Comparison of ENCODE assay signal across 29 cellular contexts in genomic region chr15:45603881-45604280, GRCh38. TPM values are rescaled to one million over a fixed set of nuclear protein-coding genes. Genes with fewer than 3 reads are reported as not detected.
A peak's percentile ranks its signal among the peaks of the same experiment; 100 is the strongest.
DNase-seq lines count a peak whose midpoint lies in the region; ATAC-seq, FAIRE-seq and TF ChIP-seq lines count a peak whose summit lies in the region.
"Had no signal": no experiment of that assay in that cellular context is flagged by ENCODE, and none has a peak within 500 bp of the region (broad histone marks: within the 10 kb centered on the region; RNA-seq: fewer than 3 reads in every experiment).

No MANE protein-coding gene starts in this region.

- H4K20me1 ChIP-seq in GM12878 (ENCODE audit: control insufficient read depth, insufficient read depth): no peaks in the 10 kb centered on the region

- no peak for TF ChIP-seq POLR2A in GM12878 (IDR thresholded peaks at IDR 0.05; ENCODE audit: low read depth, low read length)

- peak overlapping the region; percentile 46; the same call in 1 of the 2 replicates for H3K4me2 ChIP-seq in GM12878 (ENCODE audit: control insufficient read depth, insufficient read depth)

- TF ChIP-seq EP300 in GM12878 (IDR thresholded peaks at IDR 0.05; ENCODE audit: borderline replicate concordance in 1 of 2, control insufficient read depth in 1 of 2, low read depth in 2 of 2, low read length in 2 of 2): no peak

- CTCF ChIA-PET in activated naive CD4-positive, alpha-beta T cell treated with anti-CD3 and anti-CD28 coated beads, Interleukin-2, amount 10 ng/mL, durations not matched to agents 7 days and 5 days (lab: Charles Lee): interaction anchor here (2.3 kb wide), 1 partner anchor 10 kb away, joined by 8 read pairs; no protein-coding TSS in a partner anchor
- CTCF ChIA-PET in GM12878 (lab: Yijun Ruan, JAX): interaction anchor here (0.9 to 3.3 kb wide), 9 partner anchors 9 to 226 kb away, joined by 3 to 30 read pairs (median 3); partner anchors contain the start of gene BLOC1S6

- H3K4me3 ChIP-seq in GM12878 (no peak overlapping the region), endodermal cell (ENCODE audit: low read length) (no peak overlapping the region)
- H3K4me3 ChIP-seq: lower lobe of right lung, mucosa of descending colon, sigmoid colon, SJSA1 had no signal

- SMC1A ChIA-PET in GM12878 (lab: Charles Lee; ENCODE audit: uncharacterized antibody, unreplicated experiment): interaction anchor here (0.9 to 3.6 kb wide), 5 partner anchors 9 to 91 kb away, joined by 3 to 35 read pairs (median 4); partner anchors contain the start of gene BLOC1S6

- RAD21 ChIA-PET in GM12878 (lab: Charles Lee; ENCODE audit: unreplicated experiment): interaction anchor here (0.8 to 2.4 kb wide), 6 partner anchors 16 to 147 kb away, joined by 3 to 11 read pairs (median 4); partner anchors contain the start of gene BLOC1S6

- in situ Hi-C loops in GM12878 (cut with MboI): no loop called here

- H3K9me3 ChIP-seq in GM12878 (replicated peaks; ENCODE audit: control insufficient read depth, insufficient read depth, low read length) (no peaks in the 10 kb centered on the region; the same call in 2 of the 3 replicates), endodermal cell (ENCODE audit: control insufficient read depth, low read length) (no peaks in the 10 kb centered on the region)
- H3K9me3 ChIP-seq: lower lobe of right lung, mucosa of descending colon, sigmoid colon, SJSA1 had no signal

- no peaks in the 10 kb centered on the region for H3K27me3 Mint-ChIP-seq in activated naive CD4-positive, alpha-beta T cell treated with anti-CD3 and anti-CD28 coated beads, Interleukin-2, amount 50 U/mL, for 24 hours
- no peaks in the 10 kb centered on the region for H3K27me3 Mint-ChIP-seq in activated naive CD4-positive, alpha-beta T cell treated with anti-CD3 and anti-CD28 coated beads, Interleukin-2, amount 10 ng/mL, durations not matched to agents 7 days and 5 days
- H3K27me3 Mint-ChIP-seq in endodermal cell (ENCODE audit: insufficient read depth): no peaks in the 10 kb centered on the region
- no peaks in the 10 kb centered on the region for H3K27me3 Mint-ChIP-seq in progenitor cell of endocrine pancreas
- H3K27me3 Mint-ChIP-seq: activated naive CD8-positive, alpha-beta T cell treated with anti-CD3 and anti-CD28 coated beads, Interleukin-2, amount 10 ng/mL, durations not matched to agents 7 days and 5 days; activated T-helper 17 cell treated with anti-CD3 and anti-CD28 coated beads, Interleukin-2, amount 50 U/mL, for 72 hours had no signal

- H3K9me3 Mint-ChIP-seq in activated naive CD4-positive, alpha-beta T cell treated with anti-CD3 and anti-CD28 coated beads, Interleukin-2, amount 50 U/mL, for 24 hours: no peaks in the 10 kb centered on the region
- H3K9me3 Mint-ChIP-seq in activated naive CD4-positive, alpha-beta T cell treated with anti-CD3 and anti-CD28 coated beads, Interleukin-2, amount 10 ng/mL, durations not matched to agents 7 days and 5 days: no peaks in the 10 kb centered on the region
- H3K9me3 Mint-ChIP-seq in endodermal cell: no peaks in the 10 kb centered on the region
- no peaks in the 10 kb centered on the region for H3K9me3 Mint-ChIP-seq in progenitor cell of endocrine pancreas (ENCODE audit: low read depth)
- H3K9me3 Mint-ChIP-seq: activated naive CD8-positive, alpha-beta T cell treated with anti-CD3 and anti-CD28 coated beads, Interleukin-2, amount 10 ng/mL, durations not matched to agents 7 days and 5 days; activated T-helper 17 cell treated with anti-CD3 and anti-CD28 coated beads, Interleukin-2, amount 50 U/mL, for 72 hours; neural crest cell had no signal

- H3K4me1 Mint-ChIP-seq in activated naive CD4-positive, alpha-beta T cell treated with anti-CD3 and anti-CD28 coated beads, Interleukin-2, amount 50 U/mL, for 24 hours: peaks cover 12% of the 10 kb centered on the region
- no peaks in the 10 kb centered on the region for H3K4me1 Mint-ChIP-seq in activated naive CD4-positive, alpha-beta T cell treated with anti-CD3 and anti-CD28 coated beads, Interleukin-2, amount 10 ng/mL, durations not matched to agents 7 days and 5 days
- no peaks in the 10 kb centered on the region for H3K4me1 Mint-ChIP-seq in endodermal cell
- peaks cover 1% of the 10 kb centered on the region for H3K4me1 Mint-ChIP-seq in progenitor cell of endocrine pancreas (ENCODE audit: low read depth)
- H3K4me1 Mint-ChIP-seq: activated naive CD8-positive, alpha-beta T cell treated with anti-CD3 and anti-CD28 coated beads, Interleukin-2, amount 10 ng/mL, durations not matched to agents 7 days and 5 days; activated T-helper 17 cell treated with anti-CD3 and anti-CD28 coated beads, Interleukin-2, amount 50 U/mL, for 72 hours; neural crest cell had no signal

- H3K36me3 ChIP-seq in GM12878 (ENCODE audit: control insufficient read depth in 2 of 2, insufficient read depth in 2 of 2, low read length in 1 of 2) (peaks cover 2 to 7% of the 10 kb centered on the region in 2 experiments; a peak in 2 of 4 replicates), endodermal cell (ENCODE audit: control insufficient read depth, insufficient read depth, low read length) (peaks cover 54% of the 10 kb centered on the region)

- H3K27ac ChIP-seq in GM12878 (ENCODE audit: control insufficient read depth, insufficient read depth) (peak overlapping the region; percentile 40; the same call in 1 of the 2 replicates), endodermal cell (ENCODE audit: low read depth, low read length) (no peak overlapping the region)
- H3K27ac ChIP-seq: lower lobe of right lung, sigmoid colon, SJSA1 had no signal

- H3K27me3 ChIP-seq in GM12878 (replicated peaks in 1 of 2; ENCODE audit: control insufficient read depth in 2 of 2, insufficient read depth in 2 of 2, low read length in 1 of 2) (no peaks in the 10 kb centered on the region), endodermal cell (ENCODE audit: control insufficient read depth, insufficient read depth, low read length, poor library complexity, severe bottlenecking) (no peaks in the 10 kb centered on the region)
- H3K27me3 ChIP-seq: sigmoid colon, SJSA1 had no signal

- H3K4me1 ChIP-seq in GM12878 (ENCODE audit: control insufficient read depth, insufficient read depth, low read length): peaks cover 14% of the 10 kb centered on the region
- no peaks in the 10 kb centered on the region for H3K4me1 ChIP-seq in endodermal cell (ENCODE audit: control insufficient read depth, insufficient read depth, low read length)
- H3K4me1 ChIP-seq: lower lobe of right lung, SJSA1 had no signal

- no peaks in the 10 kb centered on the region for H3K79me2 ChIP-seq in GM12878 (ENCODE audit: control insufficient read depth, insufficient read depth, low read length)

- H3K9ac ChIP-seq in GM12878 (ENCODE audit: control insufficient read depth, insufficient read depth, low read length) (no peak overlapping the region), endodermal cell (ENCODE audit: extremely low read depth, low read length, poor library complexity, severe bottlenecking) (no peak overlapping the region)

- peak; percentile 38 for ATAC-seq in GM12878
- no peak for ATAC-seq in SK-N-SH treated with all-trans-retinoic acid at 6 μM for 48 hours
- ATAC-seq: activated T-helper 17 cell treated with anti-CD3 and anti-CD28 coated beads, Interleukin-2, amount 50 U/mL, for 72 hours; mucosa of descending colon had no signal

- TF ChIP-seq CTCF in GM12878 (IDR thresholded peaks at IDR 0.05 in 2 of 3, conservative IDR thresholded peaks at IDR 0.05 in 1 of 3; ENCODE audit: control insufficient read depth in 2 of 3, extremely low read depth in 1 of 3, insufficient read depth in 1 of 3, low read depth in 3 of 3, low read length in 3 of 3) (no peak), endodermal cell (conservative IDR thresholded peaks at IDR 0.05) (no peak), progenitor cell of endocrine pancreas (IDR thresholded peaks at IDR 0.05; ENCODE audit: unreplicated experiment) (no peak)

- H3K4me3 Mint-ChIP-seq in activated naive CD4-positive, alpha-beta T cell treated with anti-CD3 and anti-CD28 coated beads, Interleukin-2, amount 50 U/mL, for 24 hours: no peak overlapping the region
- H3K4me3 Mint-ChIP-seq in activated naive CD4-positive, alpha-beta T cell treated with anti-CD3 and anti-CD28 coated beads, Interleukin-2, amount 10 ng/mL, durations not matched to agents 7 days and 5 days: no peak overlapping the region
- H3K4me3 Mint-ChIP-seq in endodermal cell (no peak overlapping the region), progenitor cell of endocrine pancreas (ENCODE audit: low read depth) (no peak overlapping the region)
- H3K4me3 Mint-ChIP-seq: activated naive CD8-positive, alpha-beta T cell treated with anti-CD3 and anti-CD28 coated beads, Interleukin-2, amount 10 ng/mL, durations not matched to agents 7 days and 5 days; activated T-helper 17 cell treated with anti-CD3 and anti-CD28 coated beads, Interleukin-2, amount 50 U/mL, for 72 hours; neural crest cell had no signal

- intact Hi-C loops in GM12878 (cut with micrococcal nuclease; ENCODE audit: unreplicated experiment) (no loop called here), posterior vena cava (cut with DNase I) (no loop called here)

- H3K36me3 Mint-ChIP-seq in activated naive CD4-positive, alpha-beta T cell treated with anti-CD3 and anti-CD28 coated beads, Interleukin-2, amount 50 U/mL, for 24 hours: peaks cover 1% of the 10 kb centered on the region
- H3K36me3 Mint-ChIP-seq in activated naive CD4-positive, alpha-beta T cell treated with anti-CD3 and anti-CD28 coated beads, Interleukin-2, amount 10 ng/mL, durations not matched to agents 7 days and 5 days: peaks cover 13% of the 10 kb centered on the region
- H3K36me3 Mint-ChIP-seq in endodermal cell (ENCODE audit: low read depth): peaks cover 30% of the 10 kb centered on the region
- H3K36me3 Mint-ChIP-seq in progenitor cell of endocrine pancreas (ENCODE audit: insufficient read depth): peaks cover 13% of the 10 kb centered on the region

- WGBS in GM12878 (ENCODE audit: insufficient coverage, insufficient replicate concordance, low lambda C conversion rate, missing lambda C conversion rate): 27% methylated on average over 3 of the region's 3 CpGs
- WGBS in endodermal cell (ENCODE audit: insufficient coverage in 1 of 2, insufficient read length in 1 of 2), 2 experiments: 100% methylated on average over 2 of the region's 3 CpGs

- POLR2A ChIA-PET in GM12878 (lab: Charles Lee): interaction anchor here (0.7 to 1.4 kb wide), 4 partner anchors 10 to 102 kb away, joined by 3 to 5 read pairs (median 3); no protein-coding TSS in a partner anchor

- no peak for TF ChIP-seq RAD21 in GM12878 (IDR thresholded peaks at IDR 0.05; ENCODE audit: insufficient read depth, low read depth, low read length)

- no peak for DNase-seq in activated naive CD4-positive, alpha-beta T cell treated with anti-CD3 and anti-CD28 coated beads, Interleukin-2, amount 10 ng/mL, durations not matched to agents 7 days and 5 days
- DNase-seq in MV-4-11 (lab: John Stamatoyannopoulos, UW): peak; percentile 79
- no peak for DNase-seq in GM12878 (ENCODE audit: low read depth, low spot score)
- DNase-seq in posterior vena cava (ENCODE audit: low spot score): no peak
- no peak for DNase-seq in endodermal cell
- no peak for DNase-seq in progenitor cell of endocrine pancreas (ENCODE audit: low spot score, unreplicated experiment)
- DNase-seq: activated CD4-positive, alpha-beta T cell treated with anti-CD3 and anti-CD28 coated beads, Interleukin-2, amount 50 U/mL, for 1 hour; activated naive CD8-positive, alpha-beta T cell treated with anti-CD3 and anti-CD28 coated beads, Interleukin-2, amount 10 ng/mL, durations not matched to agents 7 days and 5 days; caudate nucleus; COR-L47; glutamatergic neuron; HCEC 1CT; kidney glomerular epithelial cell; lower lobe of right lung; mucosa of descending colon; NCI-H1417; NCI-H2107; sigmoid colon; stimulated activated CD4-positive, alpha-beta T cell treated with anti-CD3 and anti-CD28 coated beads, Interleukin-15, amount 100 ng/mL, for 24 hours; trophoblast cell had no signal

- H2AFZ ChIP-seq in GM12878 (ENCODE audit: control insufficient read depth, low read depth, low read length): no peak overlapping the region

- peak overlapping the region; percentile 51 for H3K27ac Mint-ChIP-seq in activated naive CD4-positive, alpha-beta T cell treated with anti-CD3 and anti-CD28 coated beads, Interleukin-2, amount 50 U/mL, for 24 hours
- H3K27ac Mint-ChIP-seq in activated naive CD4-positive, alpha-beta T cell treated with anti-CD3 and anti-CD28 coated beads, Interleukin-2, amount 10 ng/mL, durations not matched to agents 7 days and 5 days: no peak overlapping the region
- H3K27ac Mint-ChIP-seq in endodermal cell: no peak overlapping the region
- no peak overlapping the region for H3K27ac Mint-ChIP-seq in progenitor cell of endocrine pancreas
- H3K27ac Mint-ChIP-seq: activated naive CD8-positive, alpha-beta T cell treated with anti-CD3 and anti-CD28 coated beads, Interleukin-2, amount 10 ng/mL, durations not matched to agents 7 days and 5 days had no signal

- peak; percentile 38 for FAIRE-seq in GM12878 (lab: Jason Lieb, UNC)
- FAIRE-seq: A204.1, astrocyte, endothelial cell of umbilical vein, RCC 7860 had no signal

- BruUV-seq in GM12878 (replicated peaks; lab: Mats Ljungman, UMichigan): no TSS peak

RNA-seq across cellular contexts. Expression of gene BLOC1S6, which starts 16.7 kb away (rescaled TPM):
- 52.2 and 54.0 TPM in 2 replicates for total RNA-seq in GM12878 (2013; cell fraction: nucleolus; rRNA removed)
- total RNA-seq in GM12878 (2014; rRNA removed) (34.1 and 44.4 TPM in 2 replicates), GM12878 (2014; rRNA removed; fragmentation: Illumina TruSeq; extraction: Trizol) (47.1 and 48.8 TPM in 2 replicates), GM12878 (2021) (25.6 and 34.5 TPM in 2 replicates), posterior vena cava (10 to 100 TPM; 42.8 to 46.9 TPM), endodermal cell (10 to 100 TPM; 43.3 to 46.8 TPM), progenitor cell of endocrine pancreas (45.8 and 50.8 TPM in 2 replicates)
- polyA plus RNA-seq in GM12878 (2011; ENCODE audit: low read depth): 27.7 TPM
- polyA plus RNA-seq in GM12878 (2011; rRNA removed) (25.4 and 39.1 TPM in 2 replicates), GM12878 (2014; fragmentation: Illumina TruSeq; extraction: Trizol) (38.8 and 49.8 TPM in 2 replicates), GM12878 (2014; fragmentation: Nextera tagmentation; extraction: Ambion mirVana) (10 to 100 TPM; 13.5 to 16.9 TPM), GM12878 (2014; rRNA removed) (20.5 and 29.8 TPM in 2 replicates), GM12878 (2016; fragmentation: Nextera tagmentation; extraction: Ambion mirVana) (10 to 100 TPM; 31.3 to 36.2 TPM)
- 12.2 and 13.9 TPM in 2 replicates for polyA plus RNA-seq in GM12878 (2011; cell fraction: cytosol; rRNA removed)
- 5.6 and 9.9 TPM in 2 replicates for polyA plus RNA-seq in GM12878 (2011; cell fraction: nucleus; rRNA removed)
- 33.5 and 40.5 TPM in 2 replicates for polyA plus RNA-seq in GM12878 (2012)
- polyA minus RNA-seq in GM12878 (2011; rRNA and poly(A)+ RNA removed): 9.4 and 11.5 TPM in 2 replicates
- 8.4 and 17.8 TPM in 2 replicates for polyA minus RNA-seq in GM12878 (2011; cell fraction: cytosol; rRNA and poly(A)+ RNA removed)
- polyA minus RNA-seq in GM12878 (2011; cell fraction: nucleus; rRNA and poly(A)+ RNA removed): 4.2 and 10.4 TPM in 2 replicates
- 48.4 TPM for polyA plus RNA-seq in endodermal cell (2013, experiment 1 of 2)
- 46.7 TPM for polyA plus RNA-seq in endodermal cell (2013, experiment 2 of 2)

RNA-seq across cellular contexts. Expression of gene SQOR, which starts 30.9 kb away (rescaled TPM):
- total RNA-seq in GM12878 (2013; cell fraction: nucleolus; rRNA removed): 14.8 and 18.0 TPM in 2 replicates
- total RNA-seq in GM12878 (2014; rRNA removed) (46.8 and 64.1 TPM in 2 replicates), GM12878 (2014; rRNA removed; fragmentation: Illumina TruSeq; extraction: Trizol) (44.0 and 46.0 TPM in 2 replicates), GM12878 (2021) (34.4 and 39.9 TPM in 2 replicates), posterior vena cava (10 to 100 TPM; 37.8 to 44.4 TPM), endodermal cell (under 1 TPM in 1 of 2 donors, not detected in 1; 0.24 TPM), progenitor cell of endocrine pancreas (35.6 and 39.3 TPM in 2 replicates)
- 22.8 TPM for polyA plus RNA-seq in GM12878 (2011; ENCODE audit: low read depth)
- polyA plus RNA-seq in GM12878 (2011; rRNA removed) (74.7 and 83.8 TPM in 2 replicates), GM12878 (2014; fragmentation: Illumina TruSeq; extraction: Trizol) (44.4 and 47.2 TPM in 2 replicates), GM12878 (2014; fragmentation: Nextera tagmentation; extraction: Ambion mirVana) (10 to 100 TPM; 14.5 to 25.6 TPM), GM12878 (2014; rRNA removed) (34.6 and 39.5 TPM in 2 replicates), GM12878 (2016; fragmentation: Nextera tagmentation; extraction: Ambion mirVana) (10 to 100 TPM; 59.1 to 61.9 TPM)
- 49.9 and 54.3 TPM in 2 replicates for polyA plus RNA-seq in GM12878 (2011; cell fraction: cytosol; rRNA removed)
- 26.0 and 29.2 TPM in 2 replicates for polyA plus RNA-seq in GM12878 (2011; cell fraction: nucleus; rRNA removed)
- 21.7 and 29.6 TPM in 2 replicates for polyA plus RNA-seq in GM12878 (2012)
- polyA minus RNA-seq in GM12878 (2011; rRNA and poly(A)+ RNA removed): 49.6 and 51.2 TPM in 2 replicates
- 18.0 and 23.8 TPM in 2 replicates for polyA minus RNA-seq in GM12878 (2011; cell fraction: cytosol; rRNA and poly(A)+ RNA removed)
- 10.6 and 14.7 TPM in 2 replicates for polyA minus RNA-seq in GM12878 (2011; cell fraction: nucleus; rRNA and poly(A)+ RNA removed)
- polyA plus RNA-seq in endodermal cell (2013, experiment 1 of 2): 0.93 TPM
- polyA plus RNA-seq in endodermal cell (2013, experiment 2 of 2): 0.58 TPM
- total RNA-seq: neural crest cell had no signal

Comparison
In these comparisons a context has a peak if more than half of its experiments do, and no peak if none do; other contexts are left out.
1. RNA of gene SQOR, which starts 30.9 kb away (total RNA-seq): 37.8 to 44.4 TPM in posterior vena cava, 14.8 to 64.1 TPM in GM12878 and 35.6 to 39.3 TPM in progenitor cell of endocrine pancreas; 0.24 TPM in endodermal cell; every median in the first group is over 10 times any median in the second.